25 cellular contexts compared by ENCODE assay signal in genomic region chr18:68288408-68288807, GRCh38.
"Had no signal": no experiment of that assay in that cellular context is flagged by ENCODE, and none has a peak within 500 bp of the region (broad histone marks: within the 10 kb centered on the region; RNA-seq: fewer than 3 reads in every experiment).

No MANE protein-coding gene starts in this region.

- ATAC-seq: effector memory CD8-positive, alpha-beta T cell; left lobe of liver; naive thymus-derived CD4-positive, alpha-beta T cell; psoas muscle; right cardiac atrium; stimulated activated effector memory CD8-positive, alpha-beta T cell treated with anti-CD3 and anti-CD28 coated beads, Interleukin-12 subunit alpha, Interleukin-12 subunit beta, amount 100 ng/mL, for 72 hours had no signal

- H3K36me3 ChIP-seq: esophagus squamous epithelium, ovary, sigmoid colon, stomach, tibial artery had no signal

- H3K4me1 Mint-ChIP-seq: naive thymus-derived CD4-positive, alpha-beta T cell; stimulated activated effector memory CD8-positive, alpha-beta T cell treated with anti-CD3 and anti-CD28 coated beads, Interleukin-12 subunit alpha, Interleukin-12 subunit beta, amount 100 ng/mL, for 72 hours had no signal

- H3K4me3 Mint-ChIP-seq: effector memory CD8-positive, alpha-beta T cell; naive thymus-derived CD4-positive, alpha-beta T cell; nephron; stimulated activated effector memory CD8-positive, alpha-beta T cell treated with anti-CD3 and anti-CD28 coated beads, Interleukin-12 subunit alpha, Interleukin-12 subunit beta, amount 100 ng/mL, for 72 hours; type B pancreatic cell had no signal

- H3K27me3 Mint-ChIP-seq: effector memory CD8-positive, alpha-beta T cell; naive thymus-derived CD4-positive, alpha-beta T cell; type B pancreatic cell had no signal

- H3K4me3 ChIP-seq: coronary artery, esophagus squamous epithelium, ovary, psoas muscle, sigmoid colon, stomach, testis, tibial artery had no signal

- H3K9me3 Mint-ChIP-seq: effector memory CD8-positive, alpha-beta T cell had no signal

- H3K4me1 ChIP-seq: esophagus squamous epithelium, psoas muscle, sigmoid colon, stomach, testis, tibial artery had no signal

- H3K27ac ChIP-seq: coronary artery, esophagus squamous epithelium, ovary, psoas muscle, sigmoid colon, stomach, testis, tibial artery had no signal

- H3K36me3 Mint-ChIP-seq: naive thymus-derived CD4-positive, alpha-beta T cell; stimulated activated effector memory CD8-positive, alpha-beta T cell treated with anti-CD3 and anti-CD28 coated beads, Interleukin-12 subunit alpha, Interleukin-12 subunit beta, amount 100 ng/mL, for 72 hours; type B pancreatic cell had no signal

- DNase-seq: dermis blood vessel endothelial cell; effector memory CD8-positive, alpha-beta T cell; erythroblast; esophagus squamous epithelium; head of caudate nucleus; mesenchymal stem cell; midbrain; naive thymus-derived CD4-positive, alpha-beta T cell; occipital lobe; ovary; posterior cingulate gyrus; psoas muscle; right cardiac atrium; sigmoid colon; stimulated activated CD4-positive, alpha-beta T cell treated with anti-CD3 and anti-CD28 coated beads, Interleukin-2, amount 100 ng/mL, for 24 hours; stimulated activated CD4-positive, alpha-beta T cell treated with anti-CD3 and anti-CD28 coated beads, Interleukin-4, amount 100 ng/mL, for 24 hours; stimulated activated naive CD4-positive, alpha-beta T cell treated with Interleukin-2 at 50 U/mL for 16 hours; stomach; testis; tibial artery had no signal

- H3K9me3 ChIP-seq: esophagus squamous epithelium, ovary, sigmoid colon, stomach, testis, tibial artery had no signal

- H3K27ac Mint-ChIP-seq: naive thymus-derived CD4-positive, alpha-beta T cell; nephron; stimulated activated effector memory CD8-positive, alpha-beta T cell treated with anti-CD3 and anti-CD28 coated beads, Interleukin-12 subunit alpha, Interleukin-12 subunit beta, amount 100 ng/mL, for 72 hours; type B pancreatic cell had no signal

- H3K27me3 ChIP-seq: esophagus squamous epithelium, ovary, sigmoid colon, stomach, testis, tibial artery had no signal
